Comparison of ENCODE assay signal across 16 cellular contexts in genomic region chr3:79040091-79040490, GRCh38.
DNase-seq lines count a peak whose midpoint lies in the region; ATAC-seq, FAIRE-seq and TF ChIP-seq lines count a peak whose summit lies in the region.
"Had no signal": no experiment of that assay in that cellular context is flagged by ENCODE, and none has a peak within 500 bp of the region (broad histone marks: within the 10 kb centered on the region; RNA-seq: fewer than 3 reads in every experiment).

No MANE protein-coding gene starts in this region.

- 78% methylated on average over 6 of the region's 6 CpGs for WGBS in HepG2 (ENCODE audit: low lambda C conversion rate)
- WGBS in right lobe of liver (ENCODE audit: insufficient coverage, low coverage, low lambda C conversion rate, missing lambda C conversion rate) = 83% methylated on average over 6 of the region's 6 CpGs

- H3K27me3 ChIP-seq in HepG2 (ENCODE audit: control insufficient read depth in 1 of 2, insufficient read depth in 2 of 2, low read length in 2 of 2) (no peaks in the 10 kb centered on the region), right lobe of liver (no peaks in the 10 kb centered on the region), RWPE2 (ENCODE audit: insufficient read depth, poor library complexity, severe bottlenecking) (no peaks in the 10 kb centered on the region), osteoblast (ENCODE audit: insufficient read depth, low read length) (no peaks in the 10 kb centered on the region), right atrium auricular region (no peaks in the 10 kb centered on the region)

- H3K79me2 ChIP-seq in HepG2 (ENCODE audit: insufficient read depth, low read length) (no peaks in the 10 kb centered on the region), osteoblast (ENCODE audit: insufficient read depth, low read length) (no peaks in the 10 kb centered on the region)

- no peak overlapping the region for H3K9ac ChIP-seq in HepG2 (ENCODE audit: insufficient read depth, low read depth, low read length)

- TF ChIP-seq EP300 in HepG2 (IDR thresholded peaks at IDR 0.05; ENCODE audit: low read depth in 2 of 2, low read length in 2 of 2) (no peak), HepG2 (CRISPR knock-in tag; IDR thresholded peaks at IDR 0.05; ENCODE audit: borderline replicate concordance) (no peak)

- no peak overlapping the region for H3K4me3 ChIP-seq in HepG2 (replicated peaks in 1 of 3; ENCODE audit: insufficient read depth in 1 of 3, low read depth in 2 of 3, low read length in 3 of 3)
- H3K4me3 ChIP-seq in right lobe of liver = no peak overlapping the region
- H3K4me3 ChIP-seq in RWPE2 (ENCODE audit: severe bottlenecking) = no peak overlapping the region
- no peak overlapping the region for H3K4me3 ChIP-seq in osteoblast (ENCODE audit: insufficient read depth, low read length)
- H3K4me3 ChIP-seq in right atrium auricular region = no peak overlapping the region

- DNase-seq in HepG2 (ENCODE audit: low spot score) = no peak
- DNase-seq in right lobe of liver = no peak
- no peak for DNase-seq in RWPE2 (ENCODE audit: low spot score)
- DNase-seq in osteoblast (ENCODE audit: insufficient read length, low spot score, missing footprints) = peak; percentile 15
- DNase-seq in ecto neural progenitor cell (ENCODE audit: low spot score) = no peak
- no peak for DNase-seq in GDM1 (lab: John Stamatoyannopoulos, UW)
- DNase-seq in right atrium auricular region (ENCODE audit: low spot score) = no peak
- DNase-seq: 8988T; AML-193; CD4-positive, alpha-beta memory T cell; DMS153; DMS79; GF-D8; H9 had no signal

- no peaks in the 10 kb centered on the region for H3K36me3 ChIP-seq in HepG2 (replicated peaks in 1 of 2; ENCODE audit: control insufficient read depth in 1 of 2, insufficient read depth in 2 of 2, low read length in 2 of 2)
- no peaks in the 10 kb centered on the region for H3K36me3 ChIP-seq in right lobe of liver
- no peaks in the 10 kb centered on the region for H3K36me3 ChIP-seq in RWPE2 (ENCODE audit: low read depth)
- H3K36me3 ChIP-seq in osteoblast (ENCODE audit: insufficient read depth, low read length) = no peaks in the 10 kb centered on the region
- H3K36me3 ChIP-seq in right atrium auricular region = no peaks in the 10 kb centered on the region

- TF ChIP-seq RAD21 in HepG2 (CRISPR knock-in tag; IDR thresholded peaks at IDR 0.05) = no peak

- no peak overlapping the region for H2AFZ ChIP-seq in HepG2 (ENCODE audit: low read length)
- no peak overlapping the region for H2AFZ ChIP-seq in osteoblast (ENCODE audit: low read length)

- H3K4me2 ChIP-seq in HepG2 (ENCODE audit: low read depth, low read length) (no peak overlapping the region), osteoblast (ENCODE audit: insufficient read depth, low read length) (no peak overlapping the region)

- TF ChIP-seq POLR2A in HepG2 (IDR thresholded peaks at IDR 0.05; ENCODE audit: insufficient read depth in 1 of 2, low read depth in 2 of 2, low read length in 2 of 2) (no peak), right lobe of liver (IDR thresholded peaks at IDR 0.05) (no peak)

- CTCF ChIA-PET in HepG2 (lab: Yijun Ruan, JAX; ENCODE audit: low intra/inter-chr PET ratio, low total read pairs) = no interaction called here

- TF ChIP-seq CTCF in HepG2 (CRISPR knock-in tag; IDR thresholded peaks at IDR 0.05) (no peak), right lobe of liver (IDR thresholded peaks at IDR 0.05) (no peak), RWPE2 (IDR thresholded peaks at IDR 0.05; ENCODE audit: poor library complexity, severe bottlenecking) (no peak), osteoblast (IDR thresholded peaks at IDR 0.05; ENCODE audit: extremely low read depth, low read depth, low read length) (no peak), right atrium auricular region (IDR thresholded peaks at IDR 0.05) (no peak)

- H3K9me3 ChIP-seq in HepG2 (ENCODE audit: low read length) = no peaks in the 10 kb centered on the region
- H3K9me3 ChIP-seq in right lobe of liver = no peaks in the 10 kb centered on the region
- H3K9me3 ChIP-seq in RWPE2 (ENCODE audit: severe bottlenecking) = no peaks in the 10 kb centered on the region
- H3K9me3 ChIP-seq in osteoblast (ENCODE audit: low read depth, low read length) = no peaks in the 10 kb centered on the region
- H3K9me3 ChIP-seq in right atrium auricular region = no peaks in the 10 kb centered on the region

- H3K4me1 ChIP-seq in HepG2 (ENCODE audit: insufficient read depth, low read length) (no peaks in the 10 kb centered on the region), right lobe of liver (no peaks in the 10 kb centered on the region), RWPE2 (ENCODE audit: insufficient read depth, poor library complexity, severe bottlenecking) (peaks cover 14% of the 10 kb centered on the region), osteoblast (ENCODE audit: insufficient read depth, low read length) (peaks cover 10% of the 10 kb centered on the region), right atrium auricular region (no peaks in the 10 kb centered on the region)

- H3K27ac ChIP-seq in HepG2 (ENCODE audit: extremely low read length, insufficient read depth, low read length) = no peak overlapping the region
- no peak overlapping the region for H3K27ac ChIP-seq in right lobe of liver
- H3K27ac ChIP-seq in RWPE2 (ENCODE audit: poor library complexity, severe bottlenecking) = peak overlapping the region; percentile 20
- peak overlapping the region; percentile 73 for H3K27ac ChIP-seq in osteoblast (ENCODE audit: low read depth, low read length)
- no peak overlapping the region for H3K27ac ChIP-seq in right atrium auricular region
- H3K27ac ChIP-seq: C4-2B had no signal

- no TSS peak for BruUV-seq in HepG2 (replicated peaks; lab: Mats Ljungman, UMichigan)

- in situ Hi-C loops in HepG2 (cut with HindIII; ENCODE audit: extremely low pct_ligation_motif_present, low pct_unique_long_range_greater_than_20kb) = no loop called here

- ATAC-seq in HepG2 (no peak), right lobe of liver (no peak), RWPE2 (ENCODE audit: low read depth) (no peak)

- intact Hi-C loops in HepG2 (cut with micrococcal nuclease; ENCODE audit: unreplicated experiment) (no loop called here), right lobe of liver (cut with DNase I) (no loop called here)

- POLR2A ChIA-PET in HepG2 (lab: Yijun Ruan, JAX) = no interaction called here

- no peaks in the 10 kb centered on the region for H4K20me1 ChIP-seq in HepG2 (ENCODE audit: insufficient read depth, low read length)
- H4K20me1 ChIP-seq in osteoblast (ENCODE audit: insufficient read depth, low read length) = no peaks in the 10 kb centered on the region

- no peak for FAIRE-seq in HepG2 (lab: Jason Lieb, UNC)
- FAIRE-seq: H1 had no signal

TF ChIP-seq in HepG2, 621 proteins besides CTCF, POLR2A, EP300 and RAD21 (continues in another document):
- TF ChIP-seq MAFK (conservative IDR thresholded peaks at IDR 0.05 in 1 of 2, IDR thresholded peaks at IDR 0.05 in 1 of 2; ENCODE audit: low read length in 2 of 2) = peak; percentile 53 to 76
- peak; percentile 66 for TF ChIP-seq MAFF (IDR thresholded peaks at IDR 0.05; ENCODE audit: low read depth, low read length)
- no peak for TF ChIP-seq KAT7 (CRISPR knock-in tag; IDR thresholded peaks at IDR 0.05; ENCODE audit: borderline replicate concordance)
- no peak for TF ChIP-seq ZBED4 (CRISPR knock-in tag; IDR thresholded peaks at IDR 0.05; ENCODE audit: borderline replicate concordance)
- TF ChIP-seq ZUFSP (CRISPR knock-in tag; IDR thresholded peaks at IDR 0.05; ENCODE audit: borderline replicate concordance) = no peak

Comparison
In these comparisons a context has a peak if more than half of its experiments do, and no peak if none do; other contexts are left out.
1. H3K27ac ChIP-seq: peak in RWPE2 (single experiment) and osteoblast (single experiment); none in HepG2 (single experiment), right lobe of liver (0 of 3) and right atrium auricular region (0 of 2).